Comparison of ENCODE assay signal across 1 cellular context in genomic region chr16:72126429-72126765, GRCh38.
A peak's percentile ranks its signal among the peaks of the same experiment; 100 is the strongest.
TF ChIP-seq lines count a peak whose summit lies in the region.

No MANE protein-coding gene starts in this region.

TF ChIP-seq in K562, 482 proteins besides CTCF, POLR2A, EP300 and RAD21:
- no peak for TF ChIP-seq DPF2 (IDR thresholded peaks at IDR 0.05)
- 0 out of 2 replicates have a peak, but pooled peaks have one; percentile 24 for TF ChIP-seq TEAD4 (IDR thresholded peaks at IDR 0.05; ENCODE audit: low read length)
- TF ChIP-seq TEAD4 (CRISPR knock-in tag; IDR thresholded peaks at IDR 0.05; ENCODE audit: borderline replicate concordance): no peak
TF ChIP-seq in K562: peak in this region for 1.
